1 cellular context compared by ENCODE assay signal in genomic region chr5:96297867-96298266, GRCh38.
TF ChIP-seq lines count a peak whose summit lies in the region.

No MANE protein-coding gene starts in this region.

TF ChIP-seq in HepG2, 621 proteins besides CTCF, POLR2A, EP300 and RAD21 (continued from another document and continues in another):
- TF ChIP-seq ZNF18 (CRISPR knock-in tag; IDR thresholded peaks at IDR 0.05; ENCODE audit: insufficient replicate concordance) (no peak), SUZ12 (IDR thresholded peaks at IDR 0.05; ENCODE audit: low read depth, low read length) (no peak), ZNF770 (CRISPR knock-in tag; IDR thresholded peaks at IDR 0.05) (no peak), FOXO4 (CRISPR knock-in tag; conservative IDR thresholded peaks at IDR 0.05) (no peak), ZNF3 (CRISPR knock-in tag; IDR thresholded peaks at IDR 0.05) (0 out of 2 replicates have a peak, but pooled peaks have one; percentile 46), E2F2 (CRISPR knock-in tag; IDR thresholded peaks at IDR 0.05; ENCODE audit: borderline replicate concordance) (no peak), ZNF274 (CRISPR knock-in tag; IDR thresholded peaks at IDR 0.05) (no peak), TIGD3 (CRISPR knock-in tag; IDR thresholded peaks at IDR 0.05; ENCODE audit: borderline replicate concordance) (no peak), ZNF776 (CRISPR knock-in tag; IDR thresholded peaks at IDR 0.05) (no peak), HOMEZ (CRISPR knock-in tag; IDR thresholded peaks at IDR 0.05; ENCODE audit: low read depth) (peak; percentile 98), ZNF800 (CRISPR knock-in tag; IDR thresholded peaks at IDR 0.05) (no peak), SIN3A (IDR thresholded peaks at IDR 0.05; ENCODE audit: borderline replicate concordance, low read depth, low read length) (no peak), RXRA (CRISPR knock-in tag; IDR thresholded peaks at IDR 0.05) (peak; percentile 73; the same call in 1 of the 2 replicates), TERF1 (CRISPR knock-in tag; IDR thresholded peaks at IDR 0.05) (no peak), MYC (CRISPR knock-in tag; IDR thresholded peaks at IDR 0.05; ENCODE audit: borderline replicate concordance) (no peak; the same call in 1 of the 2 replicates), ZNF550 (CRISPR knock-in tag; IDR thresholded peaks at IDR 0.05; ENCODE audit: borderline replicate concordance) (no peak), TFE3 (CRISPR knock-in tag; IDR thresholded peaks at IDR 0.05) (peak; percentile 93), ZNF792 (CRISPR knock-in tag; IDR thresholded peaks at IDR 0.05) (peak; percentile 41; the same call in 1 of the 2 replicates), TFDP1 (CRISPR knock-in tag; IDR thresholded peaks at IDR 0.05; ENCODE audit: borderline replicate concordance) (no peak), TAF1 (CRISPR knock-in tag; IDR thresholded peaks at IDR 0.05) (no peak), E2F5 (CRISPR knock-in tag; conservative IDR thresholded peaks at IDR 0.05) (no peak), JUN (CRISPR knock-in tag; IDR thresholded peaks at IDR 0.05) (no peak), AFF4 (CRISPR knock-in tag; IDR thresholded peaks at IDR 0.05) (no peak), ZGPAT (CRISPR knock-in tag; IDR thresholded peaks at IDR 0.05) (peak; percentile 96), JARID2 (CRISPR knock-in tag; IDR thresholded peaks at IDR 0.05; ENCODE audit: insufficient replicate concordance) (no peak), ZNF446 (CRISPR knock-in tag; IDR thresholded peaks at IDR 0.05) (no peak), ZNF136 (CRISPR knock-in tag; IDR thresholded peaks at IDR 0.05; ENCODE audit: low read depth) (no peak), DRAP1 (CRISPR knock-in tag; IDR thresholded peaks at IDR 0.05) (peak; percentile 54; the same call in 1 of the 2 replicates), FOXP1 (IDR thresholded peaks at IDR 0.05) (peak; percentile 91), FOXP1 (CRISPR knock-in tag; IDR thresholded peaks at IDR 0.05) (peak; percentile 98)
